ENCODE assay signal across 8 cellular contexts in genomic region chr16:57462209-57462977, GRCh38. TPM values are rescaled to one million over a fixed set of nuclear protein-coding genes. Genes with fewer than 3 reads are reported as not detected.
DNase-seq lines count a peak whose midpoint lies in the region; ATAC-seq and TF ChIP-seq lines count a peak whose summit lies in the region.

POLR2C (plus strand) TSS chr16:57462679; CDS start chr16:57462725, 46 bp downstream.

- DNase-seq in GM12864 (ENCODE audit: low read depth), result peak; percentile 65
- DNase-seq in NCI-H1048 (lab: John Stamatoyannopoulos, UW), result peak; percentile 12
- DNase-seq in T follicular helper cell (ENCODE audit: low read depth), result peak; percentile 89
- peak; percentile 94 for DNase-seq in adipocyte (ENCODE audit: low read depth)
- DNase-seq in heart left ventricle, result peak; percentile 87 to 95 (median 90)
- DNase-seq in progenitor cell of endocrine pancreas (ENCODE audit: low spot score, unreplicated experiment), result peak; percentile 89
- peak; percentile 95 for DNase-seq in upper lobe of right lung

- H3K4me3 Mint-ChIP-seq in progenitor cell of endocrine pancreas (ENCODE audit: low read depth), result peak within 1 kb of the TSS; percentile 100

- ATAC-seq in HG02571 (IDR thresholded peaks at IDR 0.05; ENCODE audit: unreplicated experiment) (peak; percentile 91), heart left ventricle (peak; percentile 81 to 92 (median 89)), upper lobe of right lung (peak; percentile 97)

- H3K36me3 Mint-ChIP-seq in progenitor cell of endocrine pancreas (ENCODE audit: insufficient read depth), result peaks cover 18% of the 10 kb centered on the region

- H3K27ac ChIP-seq in heart left ventricle, result peak within 1 kb of the TSS; percentile 54 to 93 (median 86)
- H3K27ac ChIP-seq in upper lobe of right lung, result peak within 1 kb of the TSS; percentile 93

- H3K4me3 ChIP-seq in GM12864 (ENCODE audit: low read depth, low read length), result peak within 1 kb of the TSS; percentile 88
- H3K4me3 ChIP-seq in adipocyte (ENCODE audit: low read length), result peak within 1 kb of the TSS; percentile 95
- peak within 1 kb of the TSS; percentile 67 to 99 (median 88) for H3K4me3 ChIP-seq in heart left ventricle
- H3K4me3 ChIP-seq in upper lobe of right lung, result peak within 1 kb of the TSS; percentile 95

- no peaks in the 10 kb centered on the region for H3K27me3 ChIP-seq in adipocyte (replicated peaks; ENCODE audit: control insufficient read depth, insufficient read depth, low read length)
- no peaks in the 10 kb centered on the region for H3K27me3 ChIP-seq in heart left ventricle
- no peaks in the 10 kb centered on the region for H3K27me3 ChIP-seq in upper lobe of right lung

- H3K27ac Mint-ChIP-seq in progenitor cell of endocrine pancreas, result peak within 1 kb of the TSS; percentile 98

- H3K9ac ChIP-seq in adipocyte (ENCODE audit: low read length), result peak within 1 kb of the TSS; percentile 93

- H3K36me3 ChIP-seq in adipocyte (ENCODE audit: control insufficient read depth, insufficient read depth, low read length, severe bottlenecking), result peaks cover 70% of the 10 kb centered on the region
- H3K36me3 ChIP-seq in heart left ventricle, result peaks cover 0 to 82% (median 74%) of the 10 kb centered on the region in 9 donors
- peaks cover 71% of the 10 kb centered on the region for H3K36me3 ChIP-seq in upper lobe of right lung

- no peaks in the 10 kb centered on the region for H3K27me3 Mint-ChIP-seq in progenitor cell of endocrine pancreas

- H3K4me1 Mint-ChIP-seq in progenitor cell of endocrine pancreas (ENCODE audit: low read depth), result peaks cover 7% of the 10 kb centered on the region

- peaks cover 12% of the 10 kb centered on the region for H3K4me1 ChIP-seq in adipocyte (ENCODE audit: control insufficient read depth, insufficient read depth, low read length)
- peaks cover 0 to 32% (median 20%) of the 10 kb centered on the region in 12 donors for H3K4me1 ChIP-seq in heart left ventricle
- H3K4me1 ChIP-seq in upper lobe of right lung, result peaks cover 27% of the 10 kb centered on the region

- intact Hi-C loops in heart left ventricle (cut with DNase I) (loop anchor here in 3 of 10 donors (2.0 to 5.0 kb wide), 2 partner anchors 54 to 55 kb away; no protein-coding TSS in a partner anchor), upper lobe of right lung (cut with DNase I) (no loop called here)

- WGBS in heart left ventricle, 4 donors, result 1 to 2% (median 2%) methylated on average over 28 to 47 of the region's 47 CpGs

- no peaks in the 10 kb centered on the region for H3K9me3 Mint-ChIP-seq in progenitor cell of endocrine pancreas (ENCODE audit: low read depth)

- peak in 1 of 2 donors; percentile 83 for TF ChIP-seq POLR2A in heart left ventricle (IDR thresholded peaks at IDR 0.05)

- TF ChIP-seq CTCF in GM12864 (IDR thresholded peaks at IDR 0.05; ENCODE audit: low read depth, low read length, missing control alignments) (peak; percentile 97), heart left ventricle (IDR thresholded peaks at IDR 0.05) (peak; percentile 90 to 99 (median 96)), progenitor cell of endocrine pancreas (IDR thresholded peaks at IDR 0.05; ENCODE audit: unreplicated experiment) (peak; percentile 96), upper lobe of right lung (IDR thresholded peaks at IDR 0.05) (peak; percentile 99)

- H3K9me3 ChIP-seq in adipocyte (ENCODE audit: control insufficient read depth, low read length) (no peaks in the 10 kb centered on the region), heart left ventricle (no peaks in the 10 kb centered on the region), upper lobe of right lung (no peaks in the 10 kb centered on the region)

RNA-seq across cellular contexts. Expression of gene POLR2C, which starts in this region (rescaled TPM):
- total RNA-seq in heart left ventricle, result 10 to 100 TPM; 37.4 to 99.8 (median 48.7) TPM
- polyA plus RNA-seq in heart left ventricle, result 10 to 100 TPM; 19.9 to 69.4 TPM
- total RNA-seq in progenitor cell of endocrine pancreas, result 68.5 and 69.6 TPM in 2 replicates
- total RNA-seq in upper lobe of right lung, result 85.1 TPM

Comparison
In these comparisons a context has a peak if more than half of its experiments do, and no peak if none do; other contexts are left out.
1. Peak in every context shown above with its lines: DNase-seq, ATAC-seq, H3K4me3 ChIP-seq and H3K27ac ChIP-seq.
2. DNase-seq: peak in every context shown above with its lines; median percentile 95 in upper lobe of right lung; 94 in adipocyte; 90 in heart left ventricle; 89 in T follicular helper cell; 89 in progenitor cell of endocrine pancreas; 65 in GM12864; 12 in NCI-H1048.